Comparison of ENCODE assay signal across 15 cellular contexts in genomic region chrX:97743014-97743413, GRCh38.
DNase-seq lines count a peak whose midpoint lies in the region; ATAC-seq and TF ChIP-seq lines count a peak whose summit lies in the region.
"Had no signal": no experiment of that assay in that cellular context is flagged by ENCODE, and none has a peak within 500 bp of the region (broad histone marks: within the 10 kb centered on the region; RNA-seq: fewer than 3 reads in every experiment).

No MANE protein-coding gene starts in this region.

- no peak overlapping the region for H3K4me3 Mint-ChIP-seq in GM23338
- H3K4me3 Mint-ChIP-seq: IgD-negative memory B cell, nephron had no signal

- no peaks in the 10 kb centered on the region for H3K27me3 ChIP-seq in GM23338 (ENCODE audit: insufficient read depth)
- H3K27me3 ChIP-seq in brain microvascular endothelial cell (replicated peaks) = no peaks in the 10 kb centered on the region
- no peaks in the 10 kb centered on the region for H3K27me3 ChIP-seq in gastrocnemius medialis
- H3K27me3 ChIP-seq in stomach = peaks cover 0 to 9% (median 0%) of the 10 kb centered on the region in 3 donors

- in situ Hi-C loops in brain microvascular endothelial cell (cut with HindIII; ENCODE audit: low pct_ligation_motif_present, low sequenced_read_pairs) (no loop called here), gastrocnemius medialis (cut with MboI; ENCODE audit: low sequenced_read_pairs in 4 of 4) (no loop called here)

- H2AFZ ChIP-seq in GM23338 = no peak overlapping the region

- peak; percentile 41 to 55; a peak in 3 of 4 replicates for TF ChIP-seq CTCF in GM23338 (conservative IDR thresholded peaks at IDR 0.05; ENCODE audit: low read depth in 2 of 2)
- peak; percentile 44 for TF ChIP-seq CTCF in brain microvascular endothelial cell (IDR thresholded peaks at IDR 0.05; ENCODE audit: low read depth, low read length, missing control alignments)
- TF ChIP-seq CTCF in gastrocnemius medialis (IDR thresholded peaks at IDR 0.05 in 4 of 5, conservative IDR thresholded peaks at IDR 0.05 in 1 of 5) = peak in 1 of 5 experiments; percentile 12
- no peak for TF ChIP-seq CTCF in stomach (IDR thresholded peaks at IDR 0.05)

- H3K79me2 ChIP-seq in GM23338 (replicated peaks; ENCODE audit: insufficient read depth) = no peaks in the 10 kb centered on the region

- TF ChIP-seq POLR2A in gastrocnemius medialis (IDR thresholded peaks at IDR 0.05) = no peak
- TF ChIP-seq POLR2A in stomach (IDR thresholded peaks at IDR 0.05) = no peak

- no peaks in the 10 kb centered on the region; the same call in 2 of the 3 replicates for H3K4me1 Mint-ChIP-seq in GM23338
- H3K4me1 Mint-ChIP-seq: IgD-negative memory B cell had no signal

- ATAC-seq in GM23338 (no peak), gastrocnemius medialis (no peak)

- intact Hi-C loops in gastrocnemius medialis (cut with DNase I; ENCODE audit: low total_unique reads) = no loop called here
- intact Hi-C loops in stomach (cut with DNase I; ENCODE audit: low total_unique reads) = no loop called here

- H3K9me3 ChIP-seq in gastrocnemius medialis (no peaks in the 10 kb centered on the region), stomach (no peaks in the 10 kb centered on the region)

- H3K9me3 Mint-ChIP-seq in GM23338 = peaks cover 11% of the 10 kb centered on the region
- H3K9me3 Mint-ChIP-seq: activated T-helper 2 cell treated with anti-CD3 and anti-CD28 coated beads, Interferon-gamma antibody, Interleukin-2, Interleukin-4, amounts not matched to agents 10 μg/mL and 5 μg/mL and 100 μg/mL, durations not matched to agents 14 hours and 24 hours and 36 hours had no signal

- no peaks in the 10 kb centered on the region for H3K36me3 ChIP-seq in GM23338 (ENCODE audit: insufficient read depth)
- no peaks in the 10 kb centered on the region for H3K36me3 ChIP-seq in brain microvascular endothelial cell (replicated peaks)
- H3K36me3 ChIP-seq in gastrocnemius medialis = no peaks in the 10 kb centered on the region
- no peaks in the 10 kb centered on the region for H3K36me3 ChIP-seq in stomach

- H4K20me1 ChIP-seq in GM23338 (replicated peaks; ENCODE audit: insufficient read depth) = no peaks in the 10 kb centered on the region

- DNase-seq in activated T-cell treated with anti-CD3 and anti-CD28 coated beads for 48 hours (ENCODE audit: low read depth) (peak; percentile 6), GM23338 (ENCODE audit: low spot score) (peak; percentile 10), brain microvascular endothelial cell (no peak), gastrocnemius medialis (no peak), NCI-H345 (lab: John Stamatoyannopoulos, UW) (no peak), stomach (no peak)
- DNase-seq in activated T-cell treated with anti-CD3 and anti-CD28 coated beads, Interleukin-2, amount 50 U/mL, for 1 hour = no peak
- DNase-seq in stimulated activated CD4-positive, alpha-beta T cell treated with anti-CD3 and anti-CD28 coated beads, Interleukin-1b, Interleukin-23, amount 100 ng/mL, for 48 hours = peak; percentile 1
- DNase-seq: C1 segment of cervical spinal cord, NCI-H2029 treated with DMSO at 0.1 percent for 48 hours, OCI-M1 had no signal

- no peaks in the 10 kb centered on the region for H3K27me3 Mint-ChIP-seq in GM23338 (ENCODE audit: insufficient read depth, low read depth, poor library complexity)

- no peak overlapping the region for H3K4me2 ChIP-seq in GM23338

- no peak overlapping the region for H3K4me3 ChIP-seq in GM23338
- H3K4me3 ChIP-seq in brain microvascular endothelial cell (ENCODE audit: low read depth, low read length) = no peak overlapping the region
- H3K4me3 ChIP-seq in gastrocnemius medialis = no peak overlapping the region
- no peak overlapping the region for H3K4me3 ChIP-seq in stomach
- H3K4me3 ChIP-seq: skin epidermis had no signal

- H3K27ac ChIP-seq in GM23338 (ENCODE audit: low read depth) (no peak overlapping the region), brain microvascular endothelial cell (no peak overlapping the region), gastrocnemius medialis (no peak overlapping the region), stomach (no peak overlapping the region)
- H3K27ac ChIP-seq: skin epidermis had no signal

- H3F3A ChIP-seq in GM23338 (replicated peaks; ENCODE audit: low read depth) = no peaks in the 10 kb centered on the region

- H3K36me3 Mint-ChIP-seq in GM23338 (ENCODE audit: low read depth) = peaks cover 7% of the 10 kb centered on the region; the same call in 2 of the 3 replicates
- H3K36me3 Mint-ChIP-seq: IgD-negative memory B cell had no signal

- H3K4me1 ChIP-seq in GM23338 (ENCODE audit: insufficient read depth) (no peaks in the 10 kb centered on the region), gastrocnemius medialis (no peaks in the 10 kb centered on the region), stomach (no peaks in the 10 kb centered on the region)

- H3K27ac Mint-ChIP-seq in GM23338 = no peak overlapping the region
- H3K27ac Mint-ChIP-seq: activated T-helper 2 cell treated with anti-CD3 and anti-CD28 coated beads, Interferon-gamma antibody, Interleukin-2, Interleukin-4, amounts not matched to agents 10 μg/mL and 5 μg/mL and 100 μg/mL, durations not matched to agents 14 hours and 24 hours and 36 hours; IgD-negative memory B cell had no signal

- 75 to 83% (median 80%) methylated on average over 3 of the region's 3 CpGs; no CpG with 5 or more reads in 1 of the 5 donors for WGBS in stomach, 5 donors

- H3K9me2 ChIP-seq in GM23338 (ENCODE audit: insufficient read depth) = no peaks in the 10 kb centered on the region

- TF ChIP-seq EP300 in stomach (IDR thresholded peaks at IDR 0.05) = no peak

TF ChIP-seq in GM23338, 12 proteins besides CTCF, POLR2A, EP300 and RAD21:
- no peak for TF ChIP-seq ZNF331 (CRISPR knock-in tag; IDR thresholded peaks at IDR 0.05; ENCODE audit: low read depth)
- no peak for TF ChIP-seq ZNF462 (CRISPR knock-in tag; IDR thresholded peaks at IDR 0.05)
- TF ChIP-seq STAT1 (IDR thresholded peaks at IDR 0.05; ENCODE audit: unreplicated experiment) = no peak

Comparison
In these comparisons a context has a peak if more than half of its experiments do, and no peak if none do; other contexts are left out.
1. DNase-seq: peak in activated T-cell treated with anti-CD3 and anti-CD28 coated beads for 48 hours (single experiment), GM23338 (single experiment) and stimulated activated CD4-positive, alpha-beta T cell treated with anti-CD3 and anti-CD28 coated beads, Interleukin-1b, Interleukin-23, amount 100 ng/mL, for 48 hours (single experiment); none in activated T-cell treated with anti-CD3 and anti-CD28 coated beads, Interleukin-2, amount 50 U/mL, for 1 hour (single experiment), brain microvascular endothelial cell (single experiment), gastrocnemius medialis (0 of 2), NCI-H345 (single experiment) and stomach (single experiment).
2. CTCF ChIP-seq: peak in GM23338 (2 of 2) and brain microvascular endothelial cell (single experiment); none in stomach (0 of 7).